9 cellular contexts compared by ENCODE assay signal in the genomic region with DNA sequence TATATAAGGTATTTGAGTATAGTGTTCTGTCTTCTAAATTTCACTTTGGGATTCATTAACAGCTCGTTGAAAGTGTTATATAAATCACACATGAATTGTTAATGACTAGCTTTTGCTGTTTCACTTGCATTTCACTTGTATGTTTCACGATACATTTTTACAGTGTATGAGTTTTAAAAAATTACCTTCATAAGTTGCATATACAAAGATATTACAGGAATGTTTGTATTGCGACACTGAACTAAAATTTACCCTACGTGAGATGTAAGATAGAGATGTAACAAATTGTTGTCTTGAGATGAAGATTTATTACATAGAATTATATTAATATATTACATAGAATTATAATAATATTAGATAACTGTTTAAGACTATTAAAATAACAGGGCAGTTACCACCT. TPM values are rescaled to one million over a fixed set of nuclear protein-coding genes. Genes with fewer than 3 reads are reported as not detected.
A peak's percentile ranks its signal among the peaks of the same experiment; 100 is the strongest.
DNase-seq lines count a peak whose midpoint lies in the region; ATAC-seq, FAIRE-seq and TF ChIP-seq lines count a peak whose summit lies in the region.
"Had no signal": no experiment of that assay in that cellular context is flagged by ENCODE, and none has a peak within 500 bp of the region (broad histone marks: within the 10 kb centered on the region; RNA-seq: fewer than 3 reads in every experiment).

No MANE protein-coding gene starts in this region.

- intact Hi-C loops in Calu3 (cut with micrococcal nuclease; ENCODE audit: unreplicated experiment): no loop called here
- intact Hi-C loops in OCI-LY7 (cut with micrococcal nuclease; ENCODE audit: unreplicated experiment): no loop called here
- intact Hi-C loops in pancreas (cut with DNase I): no loop called here

- DNase-seq in Calu3: no peak
- no peak for DNase-seq in OCI-LY7 (ENCODE audit: low spot score)
- DNase-seq in endodermal cell: no peak
- DNase-seq in pancreas: no peak
- DNase-seq in T-helper 9 cell: no peak
- DNase-seq in GDM1 (lab: John Stamatoyannopoulos, UW): no peak
- no peak for DNase-seq in stimulated activated naive CD4-positive, alpha-beta T cell treated with Interleukin-2 at 50 U/mL for 16 hours (lab: John Stamatoyannopoulos, UW)

- FAIRE-seq in pancreas (lab: Jason Lieb, UNC): peak; percentile 29

- CTCF ChIA-PET in Calu3 (lab: Charles Lee) (no interaction called here), OCI-LY7 (lab: Charles Lee; ENCODE audit: unreplicated experiment) (no interaction called here)

- H3K27me3 ChIP-seq in endodermal cell (ENCODE audit: control insufficient read depth, insufficient read depth, low read length, poor library complexity, severe bottlenecking) (no peaks in the 10 kb centered on the region), pancreas (no peaks in the 10 kb centered on the region)

- TF ChIP-seq CTCF in Calu3 (IDR thresholded peaks at IDR 0.05; ENCODE audit: unreplicated experiment): no peak
- TF ChIP-seq CTCF in OCI-LY7 (conservative IDR thresholded peaks at IDR 0.05; ENCODE audit: low read length): no peak
- no peak for TF ChIP-seq CTCF in endodermal cell (conservative IDR thresholded peaks at IDR 0.05)
- TF ChIP-seq CTCF in pancreas (IDR thresholded peaks at IDR 0.05): no peak

- 89% methylated on average over 1 of the region's 4 CpGs; no CpG with 5 or more reads in 1 of the 2 experiments for WGBS in endodermal cell (ENCODE audit: insufficient coverage in 1 of 2, insufficient read length in 1 of 2), 2 experiments
- 41 to 50% methylated on average over 4 of the region's 4 CpGs for WGBS in pancreas, 2 donors

- peak overlapping the region; percentile 98 for H3K4me2 ChIP-seq in OCI-LY7 (ENCODE audit: low read length)

- peaks cover 22% of the 10 kb centered on the region for H3K79me2 ChIP-seq in OCI-LY7 (ENCODE audit: insufficient read depth, low read depth, low read length)

- peak overlapping the region; percentile 80 for H3K4me3 ChIP-seq in OCI-LY7 (ENCODE audit: low read depth, low read length, poor library complexity, severe bottlenecking)
- H3K4me3 ChIP-seq in endodermal cell (ENCODE audit: low read length): peak overlapping the region; percentile 93
- peak overlapping the region in 3 of 4 donors; percentile 85 to 95 (median 94) for H3K4me3 ChIP-seq in pancreas

- no peaks in the 10 kb centered on the region for H3K4me1 Mint-ChIP-seq in Calu3 (ENCODE audit: low read depth, unreplicated experiment)
- H3K4me1 Mint-ChIP-seq in endodermal cell: peaks cover 22% of the 10 kb centered on the region

- no peaks in the 10 kb centered on the region for H3K9me3 Mint-ChIP-seq in Calu3 (ENCODE audit: low read depth, unreplicated experiment)
- H3K9me3 Mint-ChIP-seq in endodermal cell: peaks cover 4% of the 10 kb centered on the region

- ATAC-seq in pancreas (no peak), HG03039 (IDR thresholded peaks at IDR 0.05; ENCODE audit: unreplicated experiment) (no peak)

- H2AFZ ChIP-seq in OCI-LY7 (ENCODE audit: low read length): no peak overlapping the region

- POLR2A ChIA-PET in OCI-LY7 (lab: Charles Lee): interaction anchor here (0.9 to 1.4 kb wide), 3 partner anchors 9 to 24 kb away, joined by 3 to 5 read pairs (median 4); no protein-coding TSS in a partner anchor

- H3K9me3 ChIP-seq in OCI-LY7 (ENCODE audit: low read length) (no peaks in the 10 kb centered on the region), endodermal cell (ENCODE audit: control insufficient read depth, low read length) (peaks cover 8% of the 10 kb centered on the region), pancreas (no peaks in the 10 kb centered on the region)

- H4K20me1 ChIP-seq in OCI-LY7 (ENCODE audit: insufficient read depth, low read length): 0 out of 2 replicates have a peak, but pooled peaks cover 4% of the 10 kb centered on the region

- H3K27ac ChIP-seq in OCI-LY7 (ENCODE audit: low read depth, low read length, poor library complexity, severe bottlenecking) (no peak overlapping the region), endodermal cell (ENCODE audit: low read depth, low read length) (no peak overlapping the region), pancreas (no peak overlapping the region)

- H3K27me3 Mint-ChIP-seq in Calu3 (ENCODE audit: unreplicated experiment): no peaks in the 10 kb centered on the region
- H3K27me3 Mint-ChIP-seq in endodermal cell (ENCODE audit: insufficient read depth): peaks cover 2% of the 10 kb centered on the region

- H3K27ac Mint-ChIP-seq in Calu3 (ENCODE audit: unreplicated experiment): no peak overlapping the region
- no peak overlapping the region for H3K27ac Mint-ChIP-seq in endodermal cell

- BruUV-seq in Calu3 (replicated peaks; lab: Mats Ljungman, UMichigan): no TSS peak
- no TSS peak for BruUV-seq in OCI-LY7 (replicated peaks; lab: Mats Ljungman, UMichigan)

- H3K4me1 ChIP-seq in OCI-LY7 (ENCODE audit: insufficient read depth, low read length, poor library complexity, severe bottlenecking) (peaks cover 16% of the 10 kb centered on the region), endodermal cell (ENCODE audit: control insufficient read depth, insufficient read depth, low read length) (no peaks in the 10 kb centered on the region), pancreas (peaks cover 5 to 10% (median 8%) of the 10 kb centered on the region in 3 donors)

- no peaks in the 10 kb centered on the region for H3K9me2 ChIP-seq in OCI-LY7 (ENCODE audit: insufficient read depth, low read length)

- H3K4me3 Mint-ChIP-seq in Calu3 (ENCODE audit: low read depth, unreplicated experiment) (peak overlapping the region; percentile 71), endodermal cell (peak overlapping the region; percentile 77)

- H3K36me3 ChIP-seq in OCI-LY7 (ENCODE audit: insufficient read depth, low read length): peaks cover 45% of the 10 kb centered on the region
- peaks cover 38% of the 10 kb centered on the region for H3K36me3 ChIP-seq in endodermal cell (ENCODE audit: control insufficient read depth, insufficient read depth, low read length)
- peaks cover 3 to 45% (median 18%) of the 10 kb centered on the region in 3 donors for H3K36me3 ChIP-seq in pancreas

- H3K9ac ChIP-seq in endodermal cell (ENCODE audit: extremely low read depth, low read length, poor library complexity, severe bottlenecking): no peak overlapping the region

- H3K36me3 Mint-ChIP-seq in Calu3 (ENCODE audit: insufficient read depth, unreplicated experiment) (peaks cover 19% of the 10 kb centered on the region), endodermal cell (ENCODE audit: low read depth) (peaks cover 33% of the 10 kb centered on the region)

RNA-seq across cellular contexts. Expression of a gene that starts 1.5 kb away (rescaled TPM):
- total RNA-seq in Calu3 (2022): 15.7 and 16.8 TPM in 2 replicates
- total RNA-seq in OCI-LY7 (2014; rRNA removed; shearing (Covaris generic)): 21.7 and 23.1 TPM in 2 replicates
- 48.7 and 54.8 TPM in 2 replicates for total RNA-seq in OCI-LY7 (2022)
- 10 to 100 TPM; 89.7 to 90.8 TPM for total RNA-seq in endodermal cell
- 85.0 TPM for polyA plus RNA-seq in endodermal cell (2013, experiment 1 of 2)
- 77.8 TPM for polyA plus RNA-seq in endodermal cell (2013, experiment 2 of 2)
- 10 to 100 TPM; 28.7 to 39.1 (median 30.2) TPM for total RNA-seq in pancreas
- 10 to 100 TPM; 45.2 to 71.1 TPM for polyA plus RNA-seq in pancreas

RNA-seq across cellular contexts. Expression of a gene that starts 45.2 kb away (rescaled TPM):
- total RNA-seq in Calu3 (2022) (12.1 and 12.2 TPM in 2 replicates), OCI-LY7 (2022) (55.4 and 62.8 TPM in 2 replicates), endodermal cell (10 to 100 TPM; 56.5 to 81.2 TPM), pancreas (10 to 100 TPM; 17.1 to 32.5 (median 24.0) TPM)
- 26.2 and 27.8 TPM in 2 replicates for total RNA-seq in OCI-LY7 (2014; rRNA removed; shearing (Covaris generic))
- polyA plus RNA-seq in endodermal cell (2013, experiment 1 of 2): 74.4 TPM
- polyA plus RNA-seq in endodermal cell (2013, experiment 2 of 2): 78.5 TPM
- 10 to 100 TPM; 64.6 to 73.8 TPM for polyA plus RNA-seq in pancreas

RNA-seq across cellular contexts. Expression of a gene that starts 57.2 kb away (rescaled TPM):
- not detected in 2 replicates for total RNA-seq in Calu3 (2022)
- total RNA-seq in OCI-LY7 (2014; rRNA removed; shearing (Covaris generic)): not detected in 2 replicates
- total RNA-seq in OCI-LY7 (2022): not detected in 2 replicates
- not detected for total RNA-seq in endodermal cell
- polyA plus RNA-seq in endodermal cell (2013, experiment 1 of 2): not detected
- not detected for polyA plus RNA-seq in endodermal cell (2013, experiment 2 of 2)
- 1 to 10 TPM in 5 of 6 donors, under 1 TPM in 1; 0.75 to 5.8 (median 3.3) TPM for total RNA-seq in pancreas
- 1 to 10 TPM; 1.2 to 3.0 TPM for polyA plus RNA-seq in pancreas
- total RNA-seq: T-helper 2 cell treated with Interferon-gamma antibody and Interleukin-4, amounts not matched to agents 100 ng/mL and 5 ng/mL, for 36 hours had no signal
